In genomic region chr5:167147879-167148278, GRCh38 we compare ENCODE assay signal across 26 cellular contexts.
"Had no signal": no experiment of that assay in that cellular context is flagged by ENCODE, and none has a peak within 500 bp of the region (broad histone marks: within the 10 kb centered on the region; RNA-seq: fewer than 3 reads in every experiment).

No MANE protein-coding gene starts in this region.

- H3K36me3 ChIP-seq: breast epithelium, esophagus muscularis mucosa, gastrocnemius medialis, left lung, lower lobe of right lung, spleen, transverse colon, WERI-Rb-1 had no signal

- H3K36me3 Mint-ChIP-seq: activated naive CD4-positive, alpha-beta T cell treated with anti-CD3 and anti-CD28 coated beads, Interleukin-2, amount 10 ng/mL, durations not matched to agents 7 days and 5 days; activated naive CD8-positive, alpha-beta T cell treated with anti-CD3 and anti-CD28 coated beads, Interleukin-2, amount 10 ng/mL, durations not matched to agents 7 days and 5 days; natural killer cell had no signal

- H3K4me3 Mint-ChIP-seq: activated naive CD4-positive, alpha-beta T cell treated with anti-CD3 and anti-CD28 coated beads, Interleukin-2, amount 10 ng/mL, durations not matched to agents 7 days and 5 days; activated naive CD8-positive, alpha-beta T cell treated with anti-CD3 and anti-CD28 coated beads, Interleukin-2, amount 10 ng/mL, durations not matched to agents 7 days and 5 days; natural killer cell had no signal

- H3K27me3 Mint-ChIP-seq: activated naive CD4-positive, alpha-beta T cell treated with anti-CD3 and anti-CD28 coated beads, Interleukin-2, amount 10 ng/mL, durations not matched to agents 7 days and 5 days; activated naive CD8-positive, alpha-beta T cell treated with anti-CD3 and anti-CD28 coated beads, Interleukin-2, amount 10 ng/mL, durations not matched to agents 7 days and 5 days had no signal

- DNase-seq: activated CD4-positive, alpha-beta T cell treated with anti-CD3 and anti-CD28 coated beads for 48 hours; activated CD4-positive, alpha-beta T cell treated with anti-CD3 and anti-CD28 coated beads, Interleukin-2, amount 50 U/mL, for 48 hours; activated CD8-positive, alpha-beta memory T cell treated with anti-CD3 and anti-CD28 coated beads for 24 hours; activated gamma-delta T cell; activated naive CD4-positive, alpha-beta T cell treated with anti-CD3 and anti-CD28 coated beads, Interleukin-2, amount 10 ng/mL, durations not matched to agents 7 days and 5 days; activated naive CD8-positive, alpha-beta T cell treated with anti-CD3 and anti-CD28 coated beads, Interleukin-2, amount 10 ng/mL, durations not matched to agents 7 days and 5 days; activated T-cell treated with anti-CD3 and anti-CD28 coated beads, Interleukin-2, amount 50 U/mL, for 1 hour; amniotic stem cell; central memory CD4-positive, alpha-beta T cell; dermis blood vessel endothelial cell; effector CD4-positive, alpha-beta T cell; gastrocnemius medialis; glutamatergic neuron; left lung; lower lobe of right lung; mesendoderm; natural killer cell; right cardiac atrium; spleen; stimulated activated naive CD4-positive, alpha-beta T cell; T1000; testis; transverse colon; WERI-Rb-1 had no signal

- H3K4me1 ChIP-seq: breast epithelium, esophagus muscularis mucosa, gastrocnemius medialis, left lung, lower lobe of right lung, spleen, testis, transverse colon had no signal

- H3K4me1 Mint-ChIP-seq: activated naive CD4-positive, alpha-beta T cell treated with anti-CD3 and anti-CD28 coated beads, Interleukin-2, amount 10 ng/mL, durations not matched to agents 7 days and 5 days; activated naive CD8-positive, alpha-beta T cell treated with anti-CD3 and anti-CD28 coated beads, Interleukin-2, amount 10 ng/mL, durations not matched to agents 7 days and 5 days; natural killer cell had no signal

- H3K9me3 ChIP-seq: breast epithelium, esophagus muscularis mucosa, gastrocnemius medialis, lower lobe of right lung, testis, transverse colon had no signal

- H3K4me3 ChIP-seq: breast epithelium, esophagus muscularis mucosa, gastrocnemius medialis, left lung, lower lobe of right lung, spleen, testis, transverse colon had no signal

- H3K27me3 ChIP-seq: breast epithelium, esophagus muscularis mucosa, gastrocnemius medialis, left lung, spleen, testis, transverse colon had no signal

- H3K27ac ChIP-seq: breast epithelium, esophagus muscularis mucosa, gastrocnemius medialis, left lung, lower lobe of right lung, spleen, testis, transverse colon, WERI-Rb-1 had no signal

- H3K27ac Mint-ChIP-seq: activated naive CD4-positive, alpha-beta T cell treated with anti-CD3 and anti-CD28 coated beads, Interleukin-2, amount 10 ng/mL, durations not matched to agents 7 days and 5 days; activated naive CD8-positive, alpha-beta T cell treated with anti-CD3 and anti-CD28 coated beads, Interleukin-2, amount 10 ng/mL, durations not matched to agents 7 days and 5 days; natural killer cell had no signal
